Comparison of ENCODE assay signal across 8 cellular contexts in the genomic region with DNA sequence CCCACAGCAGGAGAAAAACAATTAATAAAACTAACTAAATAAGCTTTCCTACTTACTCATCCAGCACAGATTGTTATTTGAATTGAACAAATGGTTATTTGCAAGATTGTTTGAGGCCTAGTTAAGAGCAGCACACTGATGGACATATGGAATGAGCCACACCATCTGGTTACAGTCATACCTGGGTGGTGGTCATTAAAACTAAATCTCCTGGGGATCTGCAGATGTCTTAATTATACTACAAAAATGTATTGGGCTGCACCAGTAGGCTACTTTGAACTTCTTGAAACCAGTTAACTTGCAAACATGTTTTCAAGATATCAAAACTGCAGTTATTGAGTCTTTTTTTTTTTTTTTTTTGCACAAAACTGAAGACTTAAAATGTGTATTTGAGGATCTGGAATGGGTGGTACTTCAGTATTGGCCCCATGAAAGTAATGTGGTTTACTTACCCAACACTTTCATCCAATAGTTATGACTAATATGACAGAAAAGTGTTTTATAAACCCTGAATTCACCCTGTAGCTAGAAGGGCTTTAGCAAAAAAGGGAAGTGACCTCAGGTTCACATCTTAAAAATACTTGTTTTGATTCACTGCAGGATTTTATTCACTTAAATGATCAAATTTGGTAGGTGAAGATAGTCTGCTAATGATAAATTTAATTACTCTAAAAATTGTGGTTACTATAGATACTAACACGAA. TPM values are rescaled to one million over a fixed set of nuclear protein-coding genes. Genes with fewer than 3 reads are reported as not detected.
A peak's percentile ranks its signal among the peaks of the same experiment; 100 is the strongest.
DNase-seq lines count a peak whose midpoint lies in the region; ATAC-seq and TF ChIP-seq lines count a peak whose summit lies in the region.

No MANE protein-coding gene starts in this region.

- H3K36me3 ChIP-seq in SK-N-SH (replicated peaks in 1 of 2; ENCODE audit: control insufficient read depth in 1 of 2, insufficient read depth in 2 of 2, low read length in 1 of 2): peaks cover 4 to 25% of the 10 kb centered on the region in 2 experiments

- H3K27me3 ChIP-seq in SK-N-SH (ENCODE audit: insufficient read depth): no peaks in the 10 kb centered on the region

- peaks cover 0 to 24% of the 10 kb centered on the region in 2 experiments; a peak in 3 of 4 replicates for H3K4me1 ChIP-seq in SK-N-SH (ENCODE audit: control insufficient read depth in 1 of 2, insufficient read depth in 2 of 2, low read depth in 1 of 2, low read length in 1 of 2)

- CTCF ChIA-PET in SK-N-SH (lab: Yijun Ruan, JAX): interaction anchor here (0.6 to 1.1 kb wide), 2 partner anchors 71 to 72 kb away, joined by 3 read pairs; no protein-coding TSS in a partner anchor
- CTCF ChIA-PET in WTC11 (lab: Charles Lee): interaction anchor here (0.7 kb wide), 1 partner anchor 838 kb away, joined by 3 read pairs; no protein-coding TSS in a partner anchor

- ATAC-seq in HG02759 (IDR thresholded peaks at IDR 0.05; ENCODE audit: unreplicated experiment) (peak; percentile 70), naive B cell (ENCODE audit: low read depth in 2 of 2) (peak; percentile 62 to 66), WTC11 (no peak)

- peaks cover 0 to 8% (median 2%) of the 10 kb centered on the region in 7 donors for H3K9me3 Mint-ChIP-seq in naive B cell
- H3K9me3 Mint-ChIP-seq in WTC11: peaks cover 12% of the 10 kb centered on the region; the same call in 1 of the 2 replicates

- TF ChIP-seq RAD21 in SK-N-SH (IDR thresholded peaks at IDR 0.05; ENCODE audit: low read length): no peak

- H3K4me1 Mint-ChIP-seq in naive B cell (peaks cover 37 to 69% (median 49%) of the 10 kb centered on the region in 3 donors), WTC11 (peaks cover 31% of the 10 kb centered on the region)

- H3K36me3 Mint-ChIP-seq in naive B cell (no peaks in the 10 kb centered on the region), WTC11 (peaks cover 13% of the 10 kb centered on the region)

- DNase-seq in NCI-H2171 treated with DMSO at 0.1 percent for 48 hours (lab: John Stamatoyannopoulos, UW) (peak; percentile 65), NCI-H2171 (lab: John Stamatoyannopoulos, UW) (no peak), NCI-H82 treated with DMSO at 0.1 percent for 48 hours (lab: John Stamatoyannopoulos, UW; ENCODE audit: unreplicated experiment) (peak; percentile 47), naive B cell (no peak), SK-N-SH (no peak), SHP77 treated with DMSO at 0.1 percent for 48 hours (lab: John Stamatoyannopoulos, UW) (no peak), WTC11 (ENCODE audit: low spot score) (no peak)

- H3K9ac ChIP-seq in SK-N-SH: no peak overlapping the region

- 0 out of 2 replicates have a peak, but pooled peaks cover 4% of the 10 kb centered on the region for H3K9me3 ChIP-seq in SK-N-SH

- TF ChIP-seq CTCF in SK-N-SH (IDR thresholded peaks at IDR 0.05) (no peak), WTC11 (IDR thresholded peaks at IDR 0.05) (no peak)

- no peak overlapping the region for H3K4me2 ChIP-seq in SK-N-SH

- H4K20me1 ChIP-seq in SK-N-SH (ENCODE audit: insufficient read depth): peaks cover 96% of the 10 kb centered on the region

- H3K27me3 Mint-ChIP-seq in naive B cell (no peaks in the 10 kb centered on the region), WTC11 (ENCODE audit: low read depth) (no peaks in the 10 kb centered on the region)

- peak overlapping the region in 1 of 2 experiments; percentile 3; a peak in 1 of 4 replicates for H3K27ac ChIP-seq in SK-N-SH (ENCODE audit: low read depth in 2 of 2, low read length in 1 of 2)

- H3K79me2 ChIP-seq in SK-N-SH (ENCODE audit: insufficient read depth): peaks cover 100% of the 10 kb centered on the region

- H3K27ac Mint-ChIP-seq in naive B cell: peak overlapping the region; percentile 2 to 92 (median 66)
- H3K27ac Mint-ChIP-seq in WTC11: no peak overlapping the region

- H3F3A ChIP-seq in SK-N-SH (replicated peaks; ENCODE audit: insufficient read depth): peaks cover 25% of the 10 kb centered on the region

- H3K9me2 ChIP-seq in SK-N-SH: no peaks in the 10 kb centered on the region

- H3K4me3 Mint-ChIP-seq in naive B cell: peak overlapping the region in 3 of 8 donors; percentile 3 to 33 (median 32)
- no peak overlapping the region for H3K4me3 Mint-ChIP-seq in WTC11

- WGBS in SK-N-SH (ENCODE audit: low lambda C conversion rate): 91% methylated on average over 1 of the region's 1 CpG

- no peak overlapping the region for H2AFZ ChIP-seq in SK-N-SH (ENCODE audit: low read depth)

- POLR2A ChIA-PET in SK-N-SH (lab: Yijun Ruan, JAX) (no interaction called here), WTC11 (lab: Charles Lee) (interaction anchor here (0.7 kb wide), 1 partner anchor 9 kb away, joined by 7 read pairs; no protein-coding TSS in a partner anchor)

- H3K4me3 ChIP-seq in SK-N-SH (ENCODE audit: low read depth in 2 of 2, low read length in 1 of 2): no peak overlapping the region

- TF ChIP-seq EP300 in SK-N-SH (IDR thresholded peaks at IDR 0.05; ENCODE audit: borderline replicate concordance in 1 of 2, low read depth in 1 of 2, low read length in 1 of 2): no peak

TF ChIP-seq in SK-N-SH, 30 proteins besides CTCF, POLR2A, EP300 and RAD21 (continues in another document):
- TF ChIP-seq, protein P1, sequence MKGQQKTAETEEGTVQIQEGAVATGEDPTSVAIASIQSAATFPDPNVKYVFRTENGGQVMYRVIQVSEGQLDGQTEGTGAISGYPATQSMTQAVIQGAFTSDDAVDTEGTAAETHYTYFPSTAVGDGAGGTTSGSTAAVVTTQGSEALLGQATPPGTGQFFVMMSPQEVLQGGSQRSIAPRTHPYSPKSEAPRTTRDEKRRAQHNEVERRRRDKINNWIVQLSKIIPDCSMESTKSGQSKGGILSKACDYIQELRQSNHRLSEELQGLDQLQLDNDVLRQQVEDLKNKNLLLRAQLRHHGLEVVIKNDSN (IDR thresholded peaks at IDR 0.05; ENCODE audit: borderline replicate concordance, low read depth): no peak
- TF ChIP-seq TEAD4 (IDR thresholded peaks at IDR 0.05; ENCODE audit: borderline replicate concordance, insufficient read depth) (no peak), FOXJ3 (CRISPR knock-in tag; IDR thresholded peaks at IDR 0.05) (no peak), MXI1 (IDR thresholded peaks at IDR 0.05; ENCODE audit: low read depth, low read length) (no peak), GABPA (IDR thresholded peaks at IDR 0.05; ENCODE audit: low read depth) (no peak), FOSL2 (IDR thresholded peaks at IDR 0.05; ENCODE audit: borderline replicate concordance, low read depth) (no peak), POLR2AphosphoS5 (IDR thresholded peaks at IDR 0.05; ENCODE audit: low read depth, low read length) (no peak), ELF1 (IDR thresholded peaks at IDR 0.05) (no peak)
- TF ChIP-seq, protein P2, sequence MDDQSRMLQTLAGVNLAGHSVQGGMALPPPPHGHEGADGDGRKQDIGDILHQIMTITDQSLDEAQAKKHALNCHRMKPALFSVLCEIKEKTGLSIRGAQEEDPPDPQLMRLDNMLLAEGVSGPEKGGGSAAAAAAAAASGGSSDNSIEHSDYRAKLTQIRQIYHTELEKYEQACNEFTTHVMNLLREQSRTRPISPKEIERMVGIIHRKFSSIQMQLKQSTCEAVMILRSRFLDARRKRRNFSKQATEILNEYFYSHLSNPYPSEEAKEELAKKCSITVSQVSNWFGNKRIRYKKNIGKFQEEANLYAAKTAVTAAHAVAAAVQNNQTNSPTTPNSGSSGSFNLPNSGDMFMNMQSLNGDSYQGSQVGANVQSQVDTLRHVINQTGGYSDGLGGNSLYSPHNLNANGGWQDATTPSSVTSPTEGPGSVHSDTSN (IDR thresholded peaks at IDR 0.05): no peak

TF ChIP-seq in WTC11, 78 proteins besides CTCF, POLR2A, EP300 and RAD21:
- no peak for TF ChIP-seq ZNF263 (CRISPR knock-in tag; IDR thresholded peaks at IDR 0.05; ENCODE audit: low read depth)
- no peak for TF ChIP-seq JAZF1 (CRISPR knock-in tag; IDR thresholded peaks at IDR 0.05)
- no peak for TF ChIP-seq NR2C2 (CRISPR knock-in tag; IDR thresholded peaks at IDR 0.05)
- TF ChIP-seq CBFB (CRISPR knock-in tag; IDR thresholded peaks at IDR 0.05; ENCODE audit: low read depth): no peak
- no peak for TF ChIP-seq MXD4 (CRISPR knock-in tag; IDR thresholded peaks at IDR 0.05; ENCODE audit: borderline replicate concordance)
- no peak for TF ChIP-seq ZNF671 (CRISPR knock-in tag; IDR thresholded peaks at IDR 0.05)
- TF ChIP-seq ZNF423 (CRISPR knock-in tag; IDR thresholded peaks at IDR 0.05): no peak
- no peak for TF ChIP-seq ATF1 (CRISPR knock-in tag; IDR thresholded peaks at IDR 0.05)
- no peak for TF ChIP-seq ZNF121 (CRISPR knock-in tag; IDR thresholded peaks at IDR 0.05)
- TF ChIP-seq NFYB (CRISPR knock-in tag; conservative IDR thresholded peaks at IDR 0.05; ENCODE audit: low read depth): no peak
- TF ChIP-seq, protein P3, sequence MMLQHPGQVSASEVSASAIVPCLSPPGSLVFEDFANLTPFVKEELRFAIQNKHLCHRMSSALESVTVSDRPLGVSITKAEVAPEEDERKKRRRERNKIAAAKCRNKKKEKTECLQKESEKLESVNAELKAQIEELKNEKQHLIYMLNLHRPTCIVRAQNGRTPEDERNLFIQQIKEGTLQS (CRISPR knock-in tag; conservative IDR thresholded peaks at IDR 0.05): no peak
- TF ChIP-seq EMX1 (CRISPR knock-in tag; IDR thresholded peaks at IDR 0.05): no peak
- no peak for TF ChIP-seq TEAD4 (CRISPR knock-in tag; IDR thresholded peaks at IDR 0.05)
- TF ChIP-seq SOX15 (CRISPR knock-in tag; IDR thresholded peaks at IDR 0.05): no peak
- no peak for TF ChIP-seq ESRRA (CRISPR knock-in tag; IDR thresholded peaks at IDR 0.05; ENCODE audit: borderline replicate concordance)

RNA-seq across cellular contexts. Expression of a gene that starts 10.8 kb away (rescaled TPM):
- polyA plus RNA-seq in naive B cell (ENCODE audit: low read depth in 6 of 6) (10 to 100 TPM; 17.9 to 38.5 (median 26.6) TPM), SK-N-SH (2012; rRNA removed) (42.3 and 62.7 TPM in 2 replicates)
- 41.6 and 49.2 TPM in 2 replicates for polyA plus RNA-seq in SK-N-SH (2012; cell fraction: cytosol; rRNA removed)
- 30.2 and 65.2 TPM in 2 replicates for polyA plus RNA-seq in SK-N-SH (2012; cell fraction: nucleus; rRNA removed)
- 77.5 to 82.1 TPM (median 81.3 TPM) in 3 replicates for total RNA-seq in WTC11 (2021)

Comparison
In these comparisons a context has a peak if more than half of its experiments do, and no peak if none do; other contexts are left out.
1. DNase-seq: peak in NCI-H2171 treated with DMSO at 0.1 percent for 48 hours (single experiment) and NCI-H82 treated with DMSO at 0.1 percent for 48 hours (single experiment); none in NCI-H2171 (single experiment), naive B cell (single experiment), SK-N-SH (single experiment), SHP77 treated with DMSO at 0.1 percent for 48 hours (single experiment) and WTC11 (single experiment).